ENCODE assay signal across 1 cellular context in the genomic region with DNA sequence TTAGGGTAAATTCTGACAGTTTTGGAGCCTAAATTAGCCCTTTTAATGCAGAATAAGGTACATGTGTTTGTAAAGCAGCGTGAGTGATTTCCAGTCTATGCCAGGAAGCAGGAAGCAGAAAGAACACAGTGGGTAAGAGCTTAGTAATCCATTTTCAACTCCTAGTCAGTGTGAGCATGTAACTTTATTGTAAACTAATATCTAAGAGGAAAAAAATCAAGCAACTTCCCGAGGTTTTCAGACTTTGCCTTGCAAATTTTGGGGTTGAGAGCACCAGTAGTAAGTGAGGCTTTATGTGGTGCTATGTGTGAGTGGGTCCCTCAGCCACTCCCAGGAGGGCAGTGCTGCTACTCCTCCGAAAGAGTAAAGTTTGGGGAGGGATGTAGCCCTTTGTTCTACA.
TF ChIP-seq lines count a peak whose summit lies in the region.

No MANE protein-coding gene starts in this region.

TF ChIP-seq in GM23338, 12 proteins besides CTCF, POLR2A, EP300 and RAD21 (continued from another document):
- TF ChIP-seq, protein P1, sequence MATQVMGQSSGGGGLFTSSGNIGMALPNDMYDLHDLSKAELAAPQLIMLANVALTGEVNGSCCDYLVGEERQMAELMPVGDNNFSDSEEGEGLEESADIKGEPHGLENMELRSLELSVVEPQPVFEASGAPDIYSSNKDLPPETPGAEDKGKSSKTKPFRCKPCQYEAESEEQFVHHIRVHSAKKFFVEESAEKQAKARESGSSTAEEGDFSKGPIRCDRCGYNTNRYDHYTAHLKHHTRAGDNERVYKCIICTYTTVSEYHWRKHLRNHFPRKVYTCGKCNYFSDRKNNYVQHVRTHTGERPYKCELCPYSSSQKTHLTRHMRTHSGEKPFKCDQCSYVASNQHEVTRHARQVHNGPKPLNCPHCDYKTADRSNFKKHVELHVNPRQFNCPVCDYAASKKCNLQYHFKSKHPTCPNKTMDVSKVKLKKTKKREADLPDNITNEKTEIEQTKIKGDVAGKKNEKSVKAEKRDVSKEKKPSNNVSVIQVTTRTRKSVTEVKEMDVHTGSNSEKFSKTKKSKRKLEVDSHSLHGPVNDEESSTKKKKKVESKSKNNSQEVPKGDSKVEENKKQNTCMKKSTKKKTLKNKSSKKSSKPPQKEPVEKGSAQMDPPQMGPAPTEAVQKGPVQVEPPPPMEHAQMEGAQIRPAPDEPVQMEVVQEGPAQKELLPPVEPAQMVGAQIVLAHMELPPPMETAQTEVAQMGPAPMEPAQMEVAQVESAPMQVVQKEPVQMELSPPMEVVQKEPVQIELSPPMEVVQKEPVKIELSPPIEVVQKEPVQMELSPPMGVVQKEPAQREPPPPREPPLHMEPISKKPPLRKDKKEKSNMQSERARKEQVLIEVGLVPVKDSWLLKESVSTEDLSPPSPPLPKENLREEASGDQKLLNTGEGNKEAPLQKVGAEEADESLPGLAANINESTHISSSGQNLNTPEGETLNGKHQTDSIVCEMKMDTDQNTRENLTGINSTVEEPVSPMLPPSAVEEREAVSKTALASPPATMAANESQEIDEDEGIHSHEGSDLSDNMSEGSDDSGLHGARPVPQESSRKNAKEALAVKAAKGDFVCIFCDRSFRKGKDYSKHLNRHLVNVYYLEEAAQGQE (IDR thresholded peaks at IDR 0.05; ENCODE audit: unreplicated experiment): no peak
- no peak for TF ChIP-seq POLR2AphosphoS5 (IDR thresholded peaks at IDR 0.05; ENCODE audit: low read depth)
- TF ChIP-seq EZH2 (IDR thresholded peaks at IDR 0.05; ENCODE audit: low read depth, unreplicated experiment): no peak
- no peak for TF ChIP-seq NANOG (IDR thresholded peaks at IDR 0.05; ENCODE audit: borderline replicate concordance)
- no peak for TF ChIP-seq STAT1 (IDR thresholded peaks at IDR 0.05; ENCODE audit: unreplicated experiment)
- TF ChIP-seq ZNF331 (CRISPR knock-in tag; IDR thresholded peaks at IDR 0.05; ENCODE audit: low read depth): no peak
